2 cellular contexts compared by ENCODE assay signal in genomic region chr1:110631836-110632620, GRCh38.
TF ChIP-seq lines count a peak whose summit lies in the region.

No MANE protein-coding gene starts in this region.

TF ChIP-seq in HEK293, 187 proteins besides CTCF, POLR2A, EP300 and RAD21:
- TF ChIP-seq ZNF398 (tag by site-specific recombination; IDR thresholded peaks at IDR 0.05) (no peak), ZNF670 (tag by site-specific recombination; IDR thresholded peaks at IDR 0.05; ENCODE audit: low read depth) (no peak), SCRT1 (tag by site-specific recombination; IDR thresholded peaks at IDR 0.05; ENCODE audit: borderline replicate concordance) (peak; percentile 47; the same call in 1 of the 2 replicates), ZNF19 (tag by site-specific recombination; IDR thresholded peaks at IDR 0.05; ENCODE audit: low read depth) (no peak), ZNF350 (tag by site-specific recombination; IDR thresholded peaks at IDR 0.05) (no peak), SCRT2 (tag by site-specific recombination; IDR thresholded peaks at IDR 0.05) (peak; percentile 49), PRDM1 (tag by site-specific recombination; IDR thresholded peaks at IDR 0.05) (no peak)

TF ChIP-seq in GM12878, 131 proteins besides CTCF, POLR2A, EP300 and RAD21:
- no peak for TF ChIP-seq IKZF2 (IDR thresholded peaks at IDR 0.05)
- no peak for TF ChIP-seq USF1 (IDR thresholded peaks at IDR 0.05; ENCODE audit: borderline replicate concordance, extremely low read length, insufficient read depth, low read depth, low read length)
- TF ChIP-seq ZNF24 (IDR thresholded peaks at IDR 0.05) = no peak
- no peak for TF ChIP-seq RCOR1 (conservative IDR thresholded peaks at IDR 0.05; ENCODE audit: low read depth, low read length)
- no peak for TF ChIP-seq JUND (IDR thresholded peaks at IDR 0.05; ENCODE audit: low read depth, low read length)
- no peak for TF ChIP-seq NR2C1 (IDR thresholded peaks at IDR 0.05)
- no peak for TF ChIP-seq TAF1 (IDR thresholded peaks at IDR 0.05; ENCODE audit: borderline replicate concordance, low read depth, low read length)
